19 cellular contexts compared by ENCODE assay signal in genomic region chr4:26151615-26152014, GRCh38.
DNase-seq lines count a peak whose midpoint lies in the region; ATAC-seq and TF ChIP-seq lines count a peak whose summit lies in the region.
"Had no signal": no experiment of that assay in that cellular context is flagged by ENCODE, and none has a peak within 500 bp of the region (broad histone marks: within the 10 kb centered on the region; RNA-seq: fewer than 3 reads in every experiment).

No MANE protein-coding gene starts in this region.

- H3K9me3 ChIP-seq in adipocyte (ENCODE audit: control insufficient read depth, low read length) (no peaks in the 10 kb centered on the region), left ventricle myocardium inferior (replicated peaks) (no peaks in the 10 kb centered on the region), subcutaneous abdominal adipose tissue (ENCODE audit: control insufficient read depth in 5 of 5, low read length in 5 of 5) (no peaks in the 10 kb centered on the region)
- H3K9me3 ChIP-seq: prostate gland had no signal

- H3K27me3 ChIP-seq in adipocyte (replicated peaks; ENCODE audit: control insufficient read depth, insufficient read depth, low read length) (no peaks in the 10 kb centered on the region), left ventricle myocardium inferior (ENCODE audit: low read depth) (peaks cover 10% of the 10 kb centered on the region), subcutaneous abdominal adipose tissue (ENCODE audit: control insufficient read depth in 5 of 5, insufficient read depth in 4 of 5, low read length in 5 of 5) (no peaks in the 10 kb centered on the region)

- no peak for ATAC-seq in HG03342 (IDR thresholded peaks at IDR 0.05; ENCODE audit: unreplicated experiment)
- ATAC-seq: naive thymus-derived CD4-positive, alpha-beta T cell; stimulated activated naive B cell treated with anti-CD40 and anti-IgM and Interleukin-4, amounts not matched to agents 10 μg/mL and 1 μg/mL and 100 μg/mL, for 72 hours had no signal

- H3K27ac ChIP-seq in left ventricle myocardium inferior (replicated peaks) (peak overlapping the region; percentile 58), subcutaneous abdominal adipose tissue (ENCODE audit: low read depth, low read length) (peak overlapping the region; percentile 43)
- H3K27ac ChIP-seq: PC-9, SK-N-MC had no signal

- intact Hi-C loops in left ventricle myocardium inferior (cut with micrococcal nuclease) (no loop called here), posterior cingulate gyrus (cut with DNase I) (no loop called here)

- no peak overlapping the region for H3K9ac ChIP-seq in adipocyte (ENCODE audit: low read length)
- no peak overlapping the region for H3K9ac ChIP-seq in subcutaneous abdominal adipose tissue (ENCODE audit: low read length in 5 of 5)

- DNase-seq in activated CD8-positive, alpha-beta memory T cell treated with anti-CD3 and anti-CD28 coated beads for 24 hours: peak; percentile 30
- DNase-seq in activated CD8-positive, alpha-beta memory T cell treated with anti-CD3 and anti-CD28 coated beads, Interleukin-2, amount 50 U/mL, for 4 hours: no peak
- DNase-seq in adipocyte (ENCODE audit: low read depth) (no peak), left ventricle myocardium inferior (peak; percentile 44), DMS53 treated with DMSO at 0.1 percent for 48 hours (lab: John Stamatoyannopoulos, UW; ENCODE audit: unreplicated experiment) (no peak), posterior cingulate gyrus (no peak)
- DNase-seq: activated CD4-positive, alpha-beta T cell treated with anti-CD3 and anti-CD28 coated beads, Interleukin-2, amount 10 ng/mL, durations not matched to agents 7 days and 5 days; activated T-cell treated with anti-CD3 and anti-CD28 coated beads, Interleukin-2, amount 50 U/mL, for 1 hour; DND-41; glutamatergic neuron; immature natural killer cell; Karpas-422; PC-9; stimulated activated naive B cell treated with anti-CD40 and anti-IgM and Interleukin-4, amounts not matched to agents 10 μg/mL and 1 μg/mL and 100 μg/mL, for 72 hours had no signal

- H3K36me3 ChIP-seq in adipocyte (ENCODE audit: control insufficient read depth, insufficient read depth, low read length, severe bottlenecking) (no peaks in the 10 kb centered on the region), left ventricle myocardium inferior (no peaks in the 10 kb centered on the region), subcutaneous abdominal adipose tissue (ENCODE audit: control insufficient read depth in 5 of 5, insufficient read depth in 5 of 5, low read length in 5 of 5) (no peaks in the 10 kb centered on the region)
- H3K36me3 ChIP-seq: prostate gland had no signal

- H3K4me3 ChIP-seq in adipocyte (ENCODE audit: low read length): peak overlapping the region; percentile 36
- H3K4me3 ChIP-seq in left ventricle myocardium inferior: no peak overlapping the region
- H3K4me3 ChIP-seq in subcutaneous abdominal adipose tissue (ENCODE audit: low read depth in 1 of 5, low read length in 5 of 5): no peak overlapping the region
- H3K4me3 ChIP-seq: PC-9, prostate gland, SK-N-MC had no signal

- no peak for TF ChIP-seq CTCF in left ventricle myocardium inferior (IDR thresholded peaks at IDR 0.05; ENCODE audit: borderline replicate concordance)

- H3K4me1 ChIP-seq in adipocyte (ENCODE audit: control insufficient read depth, insufficient read depth, low read length) (peaks cover 17% of the 10 kb centered on the region), left ventricle myocardium inferior (no peaks in the 10 kb centered on the region), subcutaneous abdominal adipose tissue (ENCODE audit: control insufficient read depth in 5 of 5, insufficient read depth in 5 of 5, low read length in 5 of 5) (peaks cover 0 to 31% (median 4%) of the 10 kb centered on the region in 5 donors)
- H3K4me1 ChIP-seq: prostate gland had no signal

Comparison
In these comparisons a context has a peak if more than half of its experiments do, and no peak if none do; other contexts are left out.
1. DNase-seq: peak in activated CD8-positive, alpha-beta memory T cell treated with anti-CD3 and anti-CD28 coated beads for 24 hours (single experiment) and left ventricle myocardium inferior (single experiment); none in activated CD8-positive, alpha-beta memory T cell treated with anti-CD3 and anti-CD28 coated beads, Interleukin-2, amount 50 U/mL, for 4 hours (single experiment), adipocyte (single experiment), DMS53 treated with DMSO at 0.1 percent for 48 hours (single experiment) and posterior cingulate gyrus (0 of 10).